Comparison of ENCODE assay signal across 16 cellular contexts in genomic region chr15:69953816-69954215, GRCh38.
DNase-seq lines count a peak whose midpoint lies in the region; ATAC-seq and TF ChIP-seq lines count a peak whose summit lies in the region.
"Had no signal": no experiment of that assay in that cellular context is flagged by ENCODE, and none has a peak within 500 bp of the region (broad histone marks: within the 10 kb centered on the region; RNA-seq: fewer than 3 reads in every experiment).

No MANE protein-coding gene starts in this region.

- TF ChIP-seq POLR2A in esophagus muscularis mucosa (IDR thresholded peaks at IDR 0.05; ENCODE audit: low read depth) = no peak

- no peak overlapping the region for H3K4me3 ChIP-seq in esophagus muscularis mucosa
- H3K4me3 ChIP-seq: BLaER1 had no signal

- peaks cover 11 to 12% of the 10 kb centered on the region in 2 donors for H3K27me3 Mint-ChIP-seq in stimulated activated naive B cell treated with anti-CD40 and anti-IgM and Interleukin-4, amounts not matched to agents 10 μg/mL and 1 μg/mL and 100 μg/mL, for 72 hours
- H3K27me3 Mint-ChIP-seq: CD4-positive, alpha-beta T cell had no signal

- H3K4me1 Mint-ChIP-seq in stimulated activated naive B cell treated with anti-CD40 and anti-IgM and Interleukin-4, amounts not matched to agents 10 μg/mL and 1 μg/mL and 100 μg/mL, for 72 hours = peaks cover 0 to 2% of the 10 kb centered on the region in 2 donors

- no peaks in the 10 kb centered on the region for H3K4me1 ChIP-seq in esophagus muscularis mucosa
- H3K4me1 ChIP-seq: BE2C, Caco-2 had no signal

- peak overlapping the region; percentile 88; the same call in 1 of the 2 replicates for H3K27ac ChIP-seq in VCaP
- no peak overlapping the region for H3K27ac ChIP-seq in esophagus muscularis mucosa (replicated peaks in 1 of 4)
- H3K27ac ChIP-seq: BLaER1 had no signal

- no peaks in the 10 kb centered on the region for H3K9me3 ChIP-seq in esophagus muscularis mucosa
- H3K9me3 ChIP-seq: BE2C, BLaER1, Caco-2 had no signal

- TF ChIP-seq CTCF in VCaP (conservative IDR thresholded peaks at IDR 0.05) (no peak), esophagus muscularis mucosa (IDR thresholded peaks at IDR 0.05) (no peak)

- no peak overlapping the region for H3K27ac Mint-ChIP-seq in stimulated activated naive B cell treated with anti-CD40 and anti-IgM and Interleukin-4, amounts not matched to agents 10 μg/mL and 1 μg/mL and 100 μg/mL, for 72 hours
- H3K27ac Mint-ChIP-seq: CD4-positive, alpha-beta T cell; CD8-positive, alpha-beta T cell had no signal

- ATAC-seq in stimulated activated naive B cell treated with anti-CD40 and anti-IgM and Interleukin-4, amounts not matched to agents 10 μg/mL and 1 μg/mL and 100 μg/mL, for 72 hours (replicated peaks) = no peak
- no peak for ATAC-seq in GM18519 (IDR thresholded peaks at IDR 0.05; ENCODE audit: low FRiP score, unreplicated experiment)
- ATAC-seq: CD8-positive, alpha-beta T cell had no signal

- no peaks in the 10 kb centered on the region for H3K9me3 Mint-ChIP-seq in stimulated activated naive B cell treated with anti-CD40 and anti-IgM and Interleukin-4, amounts not matched to agents 10 μg/mL and 1 μg/mL and 100 μg/mL, for 72 hours
- H3K9me3 Mint-ChIP-seq: CD4-positive, alpha-beta T cell; CD8-positive, alpha-beta T cell had no signal

- peaks cover 0 to 27% (median 0%) of the 10 kb centered on the region in 4 donors for H3K27me3 ChIP-seq in esophagus muscularis mucosa
- H3K27me3 ChIP-seq: BE2C, BLaER1 had no signal

- 78% methylated on average over 2 of the region's 2 CpGs for WGBS in esophagus muscularis mucosa

- H3K36me3 ChIP-seq in esophagus muscularis mucosa = no peaks in the 10 kb centered on the region
- H3K36me3 ChIP-seq: BE2C, BLaER1 had no signal

- H3K36me3 Mint-ChIP-seq in stimulated activated naive B cell treated with anti-CD40 and anti-IgM and Interleukin-4, amounts not matched to agents 10 μg/mL and 1 μg/mL and 100 μg/mL, for 72 hours = no peaks in the 10 kb centered on the region
- H3K36me3 Mint-ChIP-seq: CD8-positive, alpha-beta T cell had no signal

- H3K4me3 Mint-ChIP-seq in stimulated activated naive B cell treated with anti-CD40 and anti-IgM and Interleukin-4, amounts not matched to agents 10 μg/mL and 1 μg/mL and 100 μg/mL, for 72 hours = no peak overlapping the region
- H3K4me3 Mint-ChIP-seq: CD4-positive, alpha-beta T cell; CD8-positive, alpha-beta T cell had no signal

- intact Hi-C loops in esophagus muscularis mucosa (cut with DNase I) = no loop called here

- peak; percentile 26 for DNase-seq in esophagus muscularis mucosa (ENCODE audit: extremely low spot score)
- DNase-seq in stimulated activated naive B cell treated with anti-CD40 and anti-IgM and Interleukin-4, amounts not matched to agents 10 μg/mL and 1 μg/mL and 100 μg/mL, for 72 hours = no peak
- DNase-seq in NCI-H187 treated with DMSO at 0.1 percent for 48 hours (lab: John Stamatoyannopoulos, UW) = no peak
- DNase-seq: 8988T; ACHN; BE2C; C1 segment of cervical spinal cord; Caco-2; Calu3; CD4-positive, alpha-beta T cell; CD8-positive, alpha-beta T cell; DMS79 treated with DMSO at 0.1 percent for 48 hours; GF-D8 had no signal

- TF ChIP-seq EP300 in esophagus muscularis mucosa (IDR thresholded peaks at IDR 0.05) = no peak
